ENCODE assay signal across 14 cellular contexts in genomic region chr6:28983838-28984237, GRCh38. TPM values are rescaled to one million over a fixed set of nuclear protein-coding genes. Genes with fewer than 3 reads are reported as not detected.
A peak's percentile ranks its signal among the peaks of the same experiment; 100 is the strongest.
DNase-seq lines count a peak whose midpoint lies in the region; FAIRE-seq and TF ChIP-seq lines count a peak whose summit lies in the region.
"Had no signal": no experiment of that assay in that cellular context is flagged by ENCODE, and none has a peak within 500 bp of the region (broad histone marks: within the 10 kb centered on the region; RNA-seq: fewer than 3 reads in every experiment).

No MANE protein-coding gene starts in this region.

- H3K79me2 ChIP-seq in keratinocyte (ENCODE audit: control insufficient read depth, insufficient read depth, low read length), result no peaks in the 10 kb centered on the region

- H2AFZ ChIP-seq in keratinocyte (ENCODE audit: control insufficient read depth, low read length), result peak overlapping the region; percentile 79

- peaks cover 24% of the 10 kb centered on the region for H3K4me1 ChIP-seq in A673 (ENCODE audit: insufficient read depth, low read length, poor library complexity, severe bottlenecking)
- H3K4me1 ChIP-seq in ES-I3 (ENCODE audit: insufficient read depth, low read length), result peaks cover 15% of the 10 kb centered on the region
- peaks cover 20% of the 10 kb centered on the region for H3K4me1 ChIP-seq in keratinocyte (ENCODE audit: control insufficient read depth, extremely low read depth, insufficient read depth, low read length)

- no TSS peak for BruUV-seq in A673 (replicated peaks; lab: Mats Ljungman, UMichigan)

- DNase-seq in A673 (ENCODE audit: low spot score) (peak; percentile 66), keratinocyte (ENCODE audit: low read depth, low spot score) (no peak), lower leg skin (ENCODE audit: low spot score in 2 of 2) (no peak), NCI-H2081 (lab: John Stamatoyannopoulos, UW) (no peak), NCI-H146 (lab: John Stamatoyannopoulos, UW) (no peak)
- DNase-seq in stimulated activated CD4-positive, alpha-beta T cell treated with anti-CD3 and anti-CD28 coated beads, Interleukin-15, amount 100 ng/mL, for 24 hours, result no peak
- DNase-seq: activated CD4-positive, alpha-beta T cell treated with anti-CD3 and anti-CD28 coated beads for 36 hours; effector memory CD4-positive, alpha-beta T cell; lower lobe of right lung; NCI-H774; stomach had no signal

- H3K27ac ChIP-seq in A673 (ENCODE audit: low read depth, low read length, poor library complexity, severe bottlenecking), result peak overlapping the region; percentile 44
- H3K27ac ChIP-seq in VCaP, result peak overlapping the region; percentile 70
- peak overlapping the region; percentile 89 for H3K27ac ChIP-seq in keratinocyte (ENCODE audit: control insufficient read depth, insufficient read depth, low read length)

- H3K9ac ChIP-seq in ES-I3 (ENCODE audit: low read depth, low read length) (peak overlapping the region; percentile 84; the same call in 1 of the 2 replicates), keratinocyte (ENCODE audit: control insufficient read depth, extremely low read depth, insufficient read depth, low read length) (peak overlapping the region; percentile 36)

- H3K9me3 ChIP-seq in A673 (ENCODE audit: low read depth, low read length, poor library complexity, severe bottlenecking) (no peaks in the 10 kb centered on the region), ES-I3 (ENCODE audit: control insufficient read depth, insufficient read depth, low read length) (no peaks in the 10 kb centered on the region), keratinocyte (ENCODE audit: control insufficient read depth, low read depth, low read length) (no peaks in the 10 kb centered on the region)
- H3K9me3 ChIP-seq: lower lobe of right lung, vagina had no signal

- H3K27me3 ChIP-seq in A673 (replicated peaks; ENCODE audit: insufficient read depth, low read depth, low read length, poor library complexity) (no peaks in the 10 kb centered on the region), keratinocyte (ENCODE audit: control insufficient read depth, extremely low read depth, insufficient read depth, low read length) (no peaks in the 10 kb centered on the region)
- H3K27me3 ChIP-seq: vagina had no signal

- 69 to 76% methylated on average over 5 of the region's 5 CpGs for WGBS in lower leg skin, 2 donors

- dilution Hi-C loops in keratinocyte (cut with MboI; ENCODE audit: extremely low pct_ligation_motif_present, low sequenced_read_pairs), result no loop called here

- peak overlapping the region; percentile 84 for H3K4me2 ChIP-seq in keratinocyte (ENCODE audit: control insufficient read depth, extremely low read depth, insufficient read depth, low read depth, low read length)

- H3K4me3 ChIP-seq in A673 (ENCODE audit: low read depth, low read length, poor library complexity, severe bottlenecking), result peak overlapping the region; percentile 38
- H3K4me3 ChIP-seq in keratinocyte (ENCODE audit: control insufficient read depth in 2 of 3, extremely low read depth in 1 of 3, insufficient read depth in 2 of 3, low read depth in 1 of 3, low read length in 3 of 3), result peak overlapping the region; percentile 28 to 70 (median 37)
- no peak overlapping the region for H3K4me3 ChIP-seq in lower leg skin (ENCODE audit: low read depth, poor library complexity, severe bottlenecking)

- TF ChIP-seq POLR2A in lower leg skin (IDR thresholded peaks at IDR 0.05), result no peak

- no peaks in the 10 kb centered on the region for H3K36me3 ChIP-seq in A673 (ENCODE audit: insufficient read depth, low read length, poor library complexity, severe bottlenecking)
- H3K36me3 ChIP-seq in ES-I3 (ENCODE audit: insufficient read depth, low read length), result no peaks in the 10 kb centered on the region
- no peaks in the 10 kb centered on the region for H3K36me3 ChIP-seq in keratinocyte (ENCODE audit: control insufficient read depth in 2 of 2, extremely low read depth in 1 of 2, insufficient read depth in 2 of 2, low read length in 2 of 2)
- H3K36me3 ChIP-seq: lower lobe of right lung, stomach, vagina had no signal

- TF ChIP-seq CTCF in A673 (conservative IDR thresholded peaks at IDR 0.05; ENCODE audit: low read depth, low read length), result no peak
- no peak for TF ChIP-seq CTCF in VCaP (conservative IDR thresholded peaks at IDR 0.05)
- TF ChIP-seq CTCF in keratinocyte (optimal IDR thresholded peaks at IDR 0.05 in 1 of 3, IDR thresholded peaks at IDR 0.05 in 1 of 3, conservative IDR thresholded peaks at IDR 0.05 in 1 of 3; ENCODE audit: extremely low read depth in 1 of 3, insufficient read depth in 2 of 3, low read length in 3 of 3), result no peak
- TF ChIP-seq CTCF in lower leg skin (IDR thresholded peaks at IDR 0.05), result no peak

- no peaks in the 10 kb centered on the region for H4K20me1 ChIP-seq in keratinocyte (ENCODE audit: control insufficient read depth, extremely low read depth, insufficient read depth, low read length)

- FAIRE-seq in keratinocyte (lab: Jason Lieb, UNC), result no peak

- H3K9me1 ChIP-seq in keratinocyte (ENCODE audit: control insufficient read depth, extremely low read depth, insufficient read depth, low read length), result no peaks in the 10 kb centered on the region

- intact Hi-C loops in A673 (cut with micrococcal nuclease; ENCODE audit: unreplicated experiment), result loop anchor here (5.0 to 10.0 kb wide), 2 partner anchors 119 to 172 kb away; no protein-coding TSS in a partner anchor
- intact Hi-C loops in lower leg skin (cut with DNase I; ENCODE audit: low total_unique reads), result no loop called here

- CTCF ChIA-PET in A673 (lab: Charles Lee), result no interaction called here

- POLR2A ChIA-PET in A673 (lab: Charles Lee; ENCODE audit: low non-redundant PET), result no interaction called here

RNA-seq across cellular contexts. Expression of gene ZNF311, which starts 21.3 kb away (rescaled TPM):
- total RNA-seq in A673 (2021), result 0.84 and 0.92 TPM in 2 replicates
- polyA plus RNA-seq in keratinocyte, result 1.7 to 2.7 TPM (median 2.6 TPM) in 3 replicates
- 1.8 TPM for polyA plus RNA-seq in keratinocyte (2011; ENCODE audit: low read depth)
- 1.0 and 1.7 TPM in 2 replicates for polyA plus RNA-seq in keratinocyte (2011; cell fraction: cytosol; rRNA removed)
- polyA plus RNA-seq in keratinocyte (2011; cell fraction: nucleus; rRNA removed), result 5.2 and 5.4 TPM in 2 replicates
- 0.87 and 1.5 TPM in 2 replicates for polyA plus RNA-seq in keratinocyte (2012; ENCODE audit: low replicate concordance)
- 1.5 to 1.8 TPM (median 1.6 TPM) in 3 replicates for polyA minus RNA-seq in keratinocyte
- not detected for polyA minus RNA-seq in keratinocyte (2011; cell fraction: cytosol; rRNA and poly(A)+ RNA removed)
- polyA minus RNA-seq in keratinocyte (2011; cell fraction: nucleus; rRNA and poly(A)+ RNA removed), result 0.84 and 1.9 TPM in 2 replicates
- 1 to 10 TPM in 2 of 4 donors, under 1 TPM in 1, not detected in 1; 0.69 to 1.4 (median 1.1) TPM for total RNA-seq in lower leg skin
